15 cellular contexts compared by ENCODE assay signal in the genomic region with DNA sequence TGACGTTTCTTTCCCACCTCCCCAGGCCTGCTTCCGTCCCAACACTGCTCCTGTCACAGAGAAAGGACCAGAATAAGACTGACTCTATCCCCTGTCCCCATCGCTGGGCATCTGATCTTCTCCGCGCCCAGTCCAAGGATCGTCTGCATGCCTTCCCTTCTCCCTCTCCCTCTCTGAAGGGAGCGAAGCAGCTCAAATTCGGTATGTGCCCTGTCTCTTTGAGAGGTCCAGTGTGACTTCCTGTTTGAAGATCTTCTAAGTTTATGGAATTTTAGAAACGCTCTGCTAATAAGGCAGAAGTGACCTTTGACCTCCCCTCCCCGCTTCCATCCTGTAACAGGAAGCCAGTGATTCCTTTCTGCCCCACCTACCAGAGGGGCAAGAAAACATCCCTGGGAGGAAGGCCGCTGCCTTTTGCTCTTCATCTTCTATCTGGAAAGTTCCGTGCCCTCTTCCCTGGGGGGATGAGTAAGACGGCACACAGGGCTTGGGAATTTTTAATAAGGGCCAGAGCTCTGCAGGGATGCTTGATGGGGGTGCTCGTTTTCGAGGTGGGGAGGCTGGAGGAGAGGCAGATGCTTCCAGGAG. TPM values are rescaled to one million over a fixed set of nuclear protein-coding genes. Genes with fewer than 3 reads are reported as not detected.
DNase-seq lines count a peak whose midpoint lies in the region; ATAC-seq and TF ChIP-seq lines count a peak whose summit lies in the region.
"Had no signal": no experiment of that assay in that cellular context is flagged by ENCODE, and none has a peak within 500 bp of the region (broad histone marks: within the 10 kb centered on the region; RNA-seq: fewer than 3 reads in every experiment).

No MANE protein-coding gene starts in this region.

- H3K9me3 Mint-ChIP-seq in osteocyte (ENCODE audit: unreplicated experiment) = peaks cover 22% of the 10 kb centered on the region
- peaks cover 7% of the 10 kb centered on the region for H3K9me3 Mint-ChIP-seq in CD4-positive, alpha-beta T cell

- peak overlapping the region in 7 of 11 experiments; percentile 6 to 36 (median 9); a peak in 8 of 22 replicates for H3K27ac ChIP-seq in BLaER1 treated with 17β-estradiol and CSF1 and Interleukin-3, amounts not matched to agents 10 nM and 100 nM
- H3K27ac ChIP-seq in heart right ventricle = peak overlapping the region in 8 of 10 donors; percentile 7 to 64 (median 53)
- H3K27ac ChIP-seq in CD4-positive, alpha-beta T cell (ENCODE audit: low read depth, low read length) = no peak overlapping the region

- CTCF ChIA-PET in CD4-positive, alpha-beta T cell (lab: Charles Lee) = no interaction called here

- H3K27me3 Mint-ChIP-seq in osteocyte (ENCODE audit: unreplicated experiment) = no peaks in the 10 kb centered on the region
- H3K27me3 Mint-ChIP-seq in CD4-positive, alpha-beta T cell = no peaks in the 10 kb centered on the region

- peak in 3 of 8 donors; percentile 11 to 28 (median 18) for ATAC-seq in heart right ventricle
- no peak for ATAC-seq in CD4-positive, alpha-beta T cell (ENCODE audit: poor library complexity)

- peak overlapping the region; percentile 13 to 74 (median 66); a peak in 19 of 22 replicates for H3K4me2 ChIP-seq in BLaER1 treated with 17β-estradiol and CSF1 and Interleukin-3, amounts not matched to agents 10 nM and 100 nM

- intact Hi-C loops in heart right ventricle (cut with DNase I) = no loop called here
- intact Hi-C loops in CD4-positive, alpha-beta T cell (cut with DNase I, micrococcal nuclease) = no loop called here

- peaks cover 32% of the 10 kb centered on the region for H3K4me1 Mint-ChIP-seq in osteocyte (ENCODE audit: unreplicated experiment)
- no peaks in the 10 kb centered on the region for H3K4me1 Mint-ChIP-seq in CD4-positive, alpha-beta T cell (ENCODE audit: low read depth)

- DNase-seq in astrocyte of the spinal cord (ENCODE audit: low read depth, low spot score) (peak; percentile 58), heart right ventricle (peak; percentile 7 to 57), osteocyte (ENCODE audit: extremely low spot score, unreplicated experiment) (no peak), LoVo (ENCODE audit: low spot score) (no peak), NCI-H2081 treated with DMSO at 0.1 percent for 48 hours (lab: John Stamatoyannopoulos, UW) (no peak), NOMO-1 treated with dmso at 0.1 percent for 144 hours (lab: John Stamatoyannopoulos, UW; ENCODE audit: unreplicated experiment) (no peak)
- DNase-seq in CD4-positive, alpha-beta T cell = no peak
- DNase-seq: activated CD4-positive, alpha-beta T cell treated with anti-CD3 and anti-CD28 coated beads, Interleukin-2, amount 50 U/mL, for 1 hour; activated effector memory CD4-positive, alpha-beta T cell treated with anti-CD3 and anti-CD28 coated beads, Interleukin-2, amount 50 U/mL, for 16 hours; mammary epithelial cell; NK-92 treated with Interleukin-12 subunit alpha and Interleukin-12 subunit beta, amount 100 ng/mL, for 24 hours; trophoblast cell had no signal

- no peak overlapping the region for H3K9ac ChIP-seq in BLaER1 treated with 17β-estradiol and CSF1 and Interleukin-3, amounts not matched to agents 10 nM and 100 nM

- TF ChIP-seq CTCF in astrocyte of the spinal cord (IDR thresholded peaks at IDR 0.05; ENCODE audit: low read depth, low read length) (no peak), heart right ventricle (IDR thresholded peaks at IDR 0.05) (no peak), osteocyte (IDR thresholded peaks at IDR 0.05) (no peak)
- no peak for TF ChIP-seq CTCF in CD4-positive, alpha-beta T cell (IDR thresholded peaks at IDR 0.05)

- H3K36me3 Mint-ChIP-seq in osteocyte (ENCODE audit: unreplicated experiment) = peaks cover 10% of the 10 kb centered on the region
- no peaks in the 10 kb centered on the region for H3K36me3 Mint-ChIP-seq in CD4-positive, alpha-beta T cell (ENCODE audit: low read depth)

- H3K4me3 ChIP-seq in BLaER1 treated with 17β-estradiol and CSF1 and Interleukin-3, amounts not matched to agents 10 nM and 100 nM = no peak overlapping the region; a peak in 1 of 20 replicates
- H3K4me3 ChIP-seq in astrocyte of the spinal cord (ENCODE audit: low read depth, low read length) (no peak overlapping the region), heart right ventricle (no peak overlapping the region)

- peak overlapping the region; percentile 81 for H3K27ac Mint-ChIP-seq in osteocyte (ENCODE audit: unreplicated experiment)
- no peak overlapping the region for H3K27ac Mint-ChIP-seq in CD4-positive, alpha-beta T cell
- H3K27ac Mint-ChIP-seq: dendritic cell treated with granulocyte-macrophage colony-stimulating factor and Interleukin-4, amounts not matched to agents 40 ng/mL and 50 ng/mL, for 4 days had no signal

- no peaks in the 10 kb centered on the region for H3K27me3 ChIP-seq in BLaER1 treated with 17β-estradiol and CSF1 and Interleukin-3, amounts not matched to agents 10 nM and 100 nM
- no peaks in the 10 kb centered on the region for H3K27me3 ChIP-seq in heart right ventricle
- H3K27me3 ChIP-seq in CD4-positive, alpha-beta T cell (ENCODE audit: control insufficient read depth, insufficient read depth, low read length) = no peaks in the 10 kb centered on the region

- POLR2A ChIA-PET in CD4-positive, alpha-beta T cell (lab: Charles Lee) = no interaction called here

- H3K4me3 Mint-ChIP-seq in osteocyte (ENCODE audit: unreplicated experiment) = no peak overlapping the region
- H3K4me3 Mint-ChIP-seq in CD4-positive, alpha-beta T cell = no peak overlapping the region
- H3K4me3 Mint-ChIP-seq: dendritic cell treated with granulocyte-macrophage colony-stimulating factor and Interleukin-4, amounts not matched to agents 40 ng/mL and 50 ng/mL, for 4 days had no signal

- in situ Hi-C loops in astrocyte of the spinal cord (cut with HindIII; ENCODE audit: low sequenced_read_pairs) = no loop called here

- H3K4me1 ChIP-seq in BLaER1 treated with 17β-estradiol and CSF1 and Interleukin-3, amounts not matched to agents 10 nM and 100 nM = peaks cover 7 to 55% (median 50%) of the 10 kb centered on the region in 10 experiments
- peaks cover 7 to 43% (median 18%) of the 10 kb centered on the region in 9 donors for H3K4me1 ChIP-seq in heart right ventricle

- H3K9me3 ChIP-seq in BLaER1 treated with 17β-estradiol and CSF1 and Interleukin-3, amounts not matched to agents 10 nM and 100 nM (replicated peaks in 1 of 11) = peaks cover 27 to 46% (median 37%) of the 10 kb centered on the region in 11 experiments
- peaks cover 0 to 36% (median 12%) of the 10 kb centered on the region in 11 donors for H3K9me3 ChIP-seq in heart right ventricle
- H3K9me3 ChIP-seq in CD4-positive, alpha-beta T cell (ENCODE audit: control insufficient read depth, low read length) = no peaks in the 10 kb centered on the region

- 59 to 60% methylated on average over 15 of the region's 15 CpGs for WGBS in heart right ventricle, 2 donors

- peaks cover 0 to 7% (median 0%) of the 10 kb centered on the region in 11 experiments; a peak in 4 of 22 replicates for H3K36me3 ChIP-seq in BLaER1 treated with 17β-estradiol and CSF1 and Interleukin-3, amounts not matched to agents 10 nM and 100 nM
- H3K36me3 ChIP-seq in heart right ventricle = no peaks in the 10 kb centered on the region

- H4K20me1 ChIP-seq in BLaER1 treated with 17β-estradiol and CSF1 and Interleukin-3, amounts not matched to agents 10 nM and 100 nM = no peaks in the 10 kb centered on the region

RNA-seq across cellular contexts. Expression of a gene that starts 40.7 kb away (rescaled TPM):
- 100 to 1,000 TPM in 3 of 10 donors, 10 to 100 TPM in 6, not detected in 1; 21.4 to 172 (median 66.8) TPM for total RNA-seq in heart right ventricle
- polyA plus RNA-seq in heart right ventricle = not detected
- total RNA-seq in osteocyte = 38.9 and 49.4 TPM in 2 replicates
- total RNA-seq in CD4-positive, alpha-beta T cell = 10 to 100 TPM; 46.6 to 74.5 TPM
- total RNA-seq: glomerular endothelial cell had no signal
- polyA plus RNA-seq: mammary epithelial cell had no signal

Comparison
In these comparisons a context has a peak if more than half of its experiments do, and no peak if none do; other contexts are left out.
1. DNase-seq: peak in astrocyte of the spinal cord (single experiment) and heart right ventricle (2 of 2); none in osteocyte (single experiment), LoVo (single experiment), NCI-H2081 treated with DMSO at 0.1 percent for 48 hours (single experiment), NOMO-1 treated with dmso at 0.1 percent for 144 hours (single experiment) and CD4-positive, alpha-beta T cell (0 of 10).